ENCODE assay signal across 1 cellular context in genomic region chr4:76984788-76985211, GRCh38.
TF ChIP-seq lines count a peak whose summit lies in the region.

No MANE protein-coding gene starts in this region.

TF ChIP-seq in SK-N-SH, 30 proteins besides CTCF, POLR2A, EP300 and RAD21 (continued from another document):
- TF ChIP-seq USF2 (IDR thresholded peaks at IDR 0.05; ENCODE audit: borderline replicate concordance, low read depth, low read length) (no peak), PBX3 (IDR thresholded peaks at IDR 0.05) (peak; percentile 93), MAX (IDR thresholded peaks at IDR 0.05; ENCODE audit: low read depth) (peak; percentile 99), RFX5 (IDR thresholded peaks at IDR 0.05; ENCODE audit: low read length) (no peak), CHD2 (IDR thresholded peaks at IDR 0.05; ENCODE audit: low read length, partially characterized antibody) (peak; percentile 7), POLR2AphosphoS5 (IDR thresholded peaks at IDR 0.05; ENCODE audit: low read depth, low read length) (peak; percentile 80), RCOR1 (IDR thresholded peaks at IDR 0.05; ENCODE audit: low read length) (peak; percentile 65), FOSL2 (IDR thresholded peaks at IDR 0.05; ENCODE audit: borderline replicate concordance, low read depth) (peak; percentile 93), TCF12 (IDR thresholded peaks at IDR 0.05) (peak; percentile 100), EZH2phosphoT487 (IDR thresholded peaks at IDR 0.05; ENCODE audit: borderline replicate concordance, low read depth) (no peak), GABPA (IDR thresholded peaks at IDR 0.05; ENCODE audit: low read depth) (no peak; the same call in 1 of the 2 replicates), MEF2A (IDR thresholded peaks at IDR 0.05; ENCODE audit: borderline replicate concordance, low read depth) (peak; percentile 78; the same call in 1 of the 2 replicates)
